ENCODE assay signal across 8 cellular contexts in genomic region chr12:89880695-89881350, GRCh38.
A peak's percentile ranks its signal among the peaks of the same experiment; 100 is the strongest.
DNase-seq lines count a peak whose midpoint lies in the region; ATAC-seq, FAIRE-seq and TF ChIP-seq lines count a peak whose summit lies in the region.

No MANE protein-coding gene starts in this region.

- peak overlapping the region; percentile 97 for H3K4me2 ChIP-seq in GM12878 (ENCODE audit: control insufficient read depth, insufficient read depth)

- H3K4me1 ChIP-seq in GM12878 (ENCODE audit: control insufficient read depth, insufficient read depth, low read length), result peaks cover 40% of the 10 kb centered on the region

- POLR2A ChIA-PET in GM12878 (lab: Charles Lee), result interaction anchor here (0.9 to 2.4 kb wide), 5 partner anchors 23 to 172 kb away, joined by 3 to 12 read pairs (median 3); partner anchors contain the start of gene ATP2B1
- POLR2A ChIA-PET in MCF 10A (lab: Yijun Ruan, JAX), result interaction anchor here (1.1 kb wide), 1 partner anchor 9 kb away, joined by 3 read pairs; no protein-coding TSS in a partner anchor

- TSS peak; percentile 91 for BruUV-seq in GM12878 (replicated peaks; lab: Mats Ljungman, UMichigan)
- no TSS peak for BruUV-seq in MCF 10A (replicated peaks; lab: Mats Ljungman, UMichigan)

- TF ChIP-seq EP300 in GM12878 (IDR thresholded peaks at IDR 0.05; ENCODE audit: borderline replicate concordance in 1 of 2, control insufficient read depth in 1 of 2, low read depth in 2 of 2, low read length in 2 of 2), result peak; percentile 65 to 72; a peak in 2 of 4 replicates

- intact Hi-C loops in GM12878 (cut with micrococcal nuclease; ENCODE audit: unreplicated experiment) (loop anchor here (1.0 to 5.0 kb wide), 5 partner anchors 18 to 339 kb away; partner anchors contain the start of gene ATP2B1), MCF 10A (cut with micrococcal nuclease) (no loop called here)

- DNase-seq in GM18507 (ENCODE audit: extremely low spot score, insufficient read length, low read depth), result peak; percentile 37
- peak; percentile 89 for DNase-seq in NAMALWA (ENCODE audit: low spot score)
- DNase-seq in GM12878 (ENCODE audit: low read depth, low spot score), result peak; percentile 91
- DNase-seq in ecto neural progenitor cell (ENCODE audit: low spot score), result no peak
- DNase-seq in NCI-H446 (lab: John Stamatoyannopoulos, UW), result no peak
- no peak for DNase-seq in omental fat pad (ENCODE audit: low spot score)
- no peak for DNase-seq in MCF 10A (ENCODE audit: unreplicated experiment)

- FAIRE-seq in GM18507 (lab: Jason Lieb, UNC) (peak; percentile 99), GM12878 (lab: Jason Lieb, UNC) (peak; percentile 83)

- H3K27me3 ChIP-seq in GM12878 (replicated peaks in 1 of 2; ENCODE audit: control insufficient read depth in 2 of 2, insufficient read depth in 2 of 2, low read length in 1 of 2), result no peaks in the 10 kb centered on the region

- CTCF ChIA-PET in GM12878 (lab: Yijun Ruan, JAX), result interaction anchor here (0.8 to 1.5 kb wide), 9 partner anchors 9 to 174 kb away, joined by 3 to 5 read pairs (median 3); no protein-coding TSS in a partner anchor
- CTCF ChIA-PET in MCF 10A (lab: Yijun Ruan, JAX), result no interaction called here

- peak overlapping the region; percentile 53; the same call in 1 of the 2 replicates for H3K4me3 ChIP-seq in GM12878

- no peaks in the 10 kb centered on the region for H4K20me1 ChIP-seq in GM12878 (ENCODE audit: control insufficient read depth, insufficient read depth)

- TF ChIP-seq CTCF in GM12878 (IDR thresholded peaks at IDR 0.05 in 2 of 3, conservative IDR thresholded peaks at IDR 0.05 in 1 of 3; ENCODE audit: control insufficient read depth in 2 of 3, extremely low read depth in 1 of 3, insufficient read depth in 1 of 3, low read depth in 3 of 3, low read length in 3 of 3) (no peak), omental fat pad (IDR thresholded peaks at IDR 0.05) (no peak), MCF 10A (IDR thresholded peaks at IDR 0.05; ENCODE audit: unreplicated experiment) (no peak)

- no peaks in the 10 kb centered on the region for H3K79me2 ChIP-seq in GM12878 (ENCODE audit: control insufficient read depth, insufficient read depth, low read length)

- H3K9me3 Mint-ChIP-seq in MCF 10A (ENCODE audit: unreplicated experiment), result no peaks in the 10 kb centered on the region

- H3K4me1 Mint-ChIP-seq in MCF 10A (ENCODE audit: insufficient read depth, unreplicated experiment), result no peaks in the 10 kb centered on the region

- peak; percentile 95 for ATAC-seq in GM21786 (IDR thresholded peaks at IDR 0.05; ENCODE audit: unreplicated experiment)
- peak; percentile 90 for ATAC-seq in GM12878
- no peak for ATAC-seq in omental fat pad (ENCODE audit: low FRiP score)

- H3K27me3 Mint-ChIP-seq in MCF 10A (ENCODE audit: insufficient read depth, unreplicated experiment), result no peaks in the 10 kb centered on the region

- in situ Hi-C loops in GM12878 (cut with MboI), result no loop called here

- no peak overlapping the region for H3K27ac Mint-ChIP-seq in MCF 10A (ENCODE audit: low read depth, unreplicated experiment)

- H3K9ac ChIP-seq in GM12878 (ENCODE audit: control insufficient read depth, insufficient read depth, low read length), result peak overlapping the region; percentile 78

- 1% methylated on average over 4 of the region's 4 CpGs for WGBS in GM12878 (ENCODE audit: insufficient coverage, insufficient replicate concordance, low lambda C conversion rate, missing lambda C conversion rate)

- SMC1A ChIA-PET in GM12878 (lab: Charles Lee; ENCODE audit: uncharacterized antibody, unreplicated experiment), result interaction anchor here (0.7 to 6.4 kb wide), 21 partner anchors 9 to 359 kb away, joined by 3 to 49 read pairs (median 5); partner anchors contain the start of gene ATP2B1

- no peaks in the 10 kb centered on the region for H3K9me3 ChIP-seq in GM12878 (replicated peaks; ENCODE audit: control insufficient read depth, insufficient read depth, low read length)

- H2AFZ ChIP-seq in GM12878 (ENCODE audit: control insufficient read depth, low read depth, low read length), result peak overlapping the region; percentile 97

- no peaks in the 10 kb centered on the region for H3K36me3 Mint-ChIP-seq in MCF 10A (ENCODE audit: insufficient read depth, unreplicated experiment)

- peak; percentile 31 for TF ChIP-seq RAD21 in GM12878 (IDR thresholded peaks at IDR 0.05; ENCODE audit: insufficient read depth, low read depth, low read length)

- peak overlapping the region; percentile 99 for H3K27ac ChIP-seq in GM12878 (ENCODE audit: control insufficient read depth, insufficient read depth)

- RAD21 ChIA-PET in GM12878 (lab: Charles Lee; ENCODE audit: unreplicated experiment), result interaction anchor here (0.8 to 4.3 kb wide), 17 partner anchors 17 to 314 kb away, joined by 3 to 35 read pairs (median 5); partner anchors contain the start of gene ATP2B1

- no peak overlapping the region for H3K4me3 Mint-ChIP-seq in MCF 10A (ENCODE audit: unreplicated experiment)

- peak; percentile 78 for TF ChIP-seq POLR2A in GM12878 (IDR thresholded peaks at IDR 0.05; ENCODE audit: low read depth, low read length)

- no peaks in the 10 kb centered on the region for H3K36me3 ChIP-seq in GM12878 (ENCODE audit: control insufficient read depth in 2 of 2, insufficient read depth in 2 of 2, low read length in 1 of 2)

TF ChIP-seq in GM12878, 131 proteins besides CTCF, POLR2A, EP300 and RAD21 (continues in another document):
- TF ChIP-seq POU2F2 (IDR thresholded peaks at IDR 0.05; ENCODE audit: borderline replicate concordance, low read depth, low read length) (peak; percentile 90; the same call in 2 of the 3 replicates), HDGF (IDR thresholded peaks at IDR 0.05) (no peak), CBX3 (IDR thresholded peaks at IDR 0.05; ENCODE audit: borderline replicate concordance, low read depth) (no peak), SMAD1 (IDR thresholded peaks at IDR 0.05; ENCODE audit: low read depth, partially characterized antibody) (no peak), ASH2L (IDR thresholded peaks at IDR 0.05; ENCODE audit: borderline replicate concordance, low read depth) (no peak; the same call in 1 of the 2 replicates), RB1 (IDR thresholded peaks at IDR 0.05; ENCODE audit: borderline replicate concordance) (no peak), CREM (IDR thresholded peaks at IDR 0.05; ENCODE audit: low read depth) (peak; percentile 59), MEF2A (IDR thresholded peaks at IDR 0.05; ENCODE audit: insufficient read depth, low read depth, low read length) (0 out of 2 replicates have a peak, but pooled peaks have one; percentile 72), IKZF2 (IDR thresholded peaks at IDR 0.05) (peak; percentile 76 to 77), ELK1 (IDR thresholded peaks at IDR 0.05; ENCODE audit: low read depth, low read length) (0 out of 2 replicates have a peak, but pooled peaks have one; percentile 22), CBX5 (IDR thresholded peaks at IDR 0.05; ENCODE audit: low read depth) (peak; percentile 62; the same call in 1 of the 2 replicates), ATF2 (IDR thresholded peaks at IDR 0.05; ENCODE audit: low read length) (peak; percentile 72), ETV6 (conservative IDR thresholded peaks at IDR 0.05 in 1 of 2, IDR thresholded peaks at IDR 0.05 in 1 of 2; ENCODE audit: borderline replicate concordance in 1 of 2, low read depth in 1 of 2) (peak in 1 of 2 experiments; percentile 72; a peak in 1 of 4 replicates)
- TF ChIP-seq, protein P1, sequence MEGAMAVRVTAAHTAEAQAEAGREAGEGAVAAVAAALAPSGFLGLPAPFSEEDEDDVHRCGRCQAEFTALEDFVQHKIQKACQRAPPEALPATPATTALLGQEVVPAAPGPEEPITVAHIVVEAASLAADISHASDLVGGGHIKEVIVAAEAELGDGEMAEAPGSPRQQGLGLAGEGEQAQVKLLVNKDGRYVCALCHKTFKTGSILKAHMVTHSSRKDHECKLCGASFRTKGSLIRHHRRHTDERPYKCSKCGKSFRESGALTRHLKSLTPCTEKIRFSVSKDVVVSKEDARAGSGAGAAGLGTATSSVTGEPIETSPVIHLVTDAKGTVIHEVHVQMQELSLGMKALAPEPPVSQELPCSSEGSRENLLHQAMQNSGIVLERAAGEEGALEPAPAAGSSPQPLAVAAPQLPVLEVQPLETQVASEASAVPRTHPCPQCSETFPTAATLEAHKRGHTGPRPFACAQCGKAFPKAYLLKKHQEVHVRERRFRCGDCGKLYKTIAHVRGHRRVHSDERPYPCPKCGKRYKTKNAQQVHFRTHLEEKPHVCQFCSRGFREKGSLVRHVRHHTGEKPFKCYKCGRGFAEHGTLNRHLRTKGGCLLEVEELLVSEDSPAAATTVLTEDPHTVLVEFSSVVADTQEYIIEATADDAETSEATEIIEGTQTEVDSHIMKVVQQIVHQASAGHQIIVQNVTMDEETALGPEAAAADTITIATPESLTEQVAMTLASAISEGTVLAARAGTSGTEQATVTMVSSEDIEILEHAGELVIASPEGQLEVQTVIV (IDR thresholded peaks at IDR 0.05; ENCODE audit: borderline replicate concordance, partially characterized antibody), result no peak

Comparison
In these comparisons a context has a peak if more than half of its experiments do, and no peak if none do; other contexts are left out.
1. DNase-seq: peak in GM18507 (single experiment), NAMALWA (single experiment) and GM12878 (single experiment); none in ecto neural progenitor cell (single experiment), NCI-H446 (0 of 2), omental fat pad (single experiment) and MCF 10A (single experiment).